In the genomic region with DNA sequence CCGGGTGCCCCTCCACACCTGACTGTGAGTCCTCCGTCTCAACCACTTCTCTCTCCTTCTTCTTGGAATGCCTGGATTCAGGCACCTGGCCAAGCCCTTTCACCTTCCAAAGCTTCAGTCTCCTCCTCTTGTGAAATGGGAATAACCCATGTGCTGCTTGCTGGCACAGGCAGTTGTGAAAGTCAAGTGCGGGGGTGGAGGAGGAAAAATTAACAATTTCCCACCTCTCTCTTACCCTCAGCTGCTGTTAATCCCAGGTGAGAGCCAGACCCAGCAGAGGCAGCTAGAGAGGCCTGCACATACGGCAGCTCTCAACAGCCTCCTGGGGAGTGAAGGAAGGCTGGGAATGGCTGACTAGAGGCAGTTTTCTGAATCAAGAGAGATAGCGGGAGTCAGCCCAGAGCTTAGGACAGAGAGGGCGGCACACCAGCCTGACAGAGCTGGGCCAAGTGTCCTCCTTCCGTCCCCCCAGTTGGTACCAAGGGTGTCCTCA, we compare ENCODE assay signal across 13 cellular contexts.
DNase-seq lines count a peak whose midpoint lies in the region; ATAC-seq and TF ChIP-seq lines count a peak whose summit lies in the region.
"Had no signal": no experiment of that assay in that cellular context is flagged by ENCODE, and none has a peak within 500 bp of the region (broad histone marks: within the 10 kb centered on the region; RNA-seq: fewer than 3 reads in every experiment).

No MANE protein-coding gene starts in this region.

- no peaks in the 10 kb centered on the region for H3K36me3 ChIP-seq in subcutaneous abdominal adipose tissue (ENCODE audit: control insufficient read depth in 5 of 5, insufficient read depth in 5 of 5, low read length in 5 of 5)
- H3K36me3 ChIP-seq in prostate gland = no peaks in the 10 kb centered on the region

- H3K4me1 Mint-ChIP-seq in activated T-cell treated with anti-CD3 and anti-CD28 coated beads, Interleukin-2, amount 50 U/mL, for 24 hours (ENCODE audit: low read depth) = peaks cover 32% of the 10 kb centered on the region
- H3K4me1 Mint-ChIP-seq in activated T-helper 2 cell treated with anti-CD3 and anti-CD28 coated beads, Interferon-gamma antibody, Interleukin-2, Interleukin-4, amounts not matched to agents 10 μg/mL and 5 μg/mL and 100 μg/mL, durations not matched to agents 14 hours and 24 hours and 36 hours (ENCODE audit: low read depth) = peaks cover 27% of the 10 kb centered on the region

- TF ChIP-seq CTCF in prostate gland (IDR thresholded peaks at IDR 0.05) = no peak

- peak overlapping the region in 1 of 5 donors; percentile 8 for H3K4me3 ChIP-seq in subcutaneous abdominal adipose tissue (ENCODE audit: low read depth in 1 of 5, low read length in 5 of 5)
- H3K4me3 ChIP-seq in prostate gland = no peak overlapping the region
- H3K4me3 ChIP-seq: spleen, upper lobe of left lung had no signal

- intact Hi-C loops in activated T-helper 2 cell treated with anti-CD3 and anti-CD28 coated beads, Interferon-gamma antibody, Interleukin-2, Interleukin-4, amounts not matched to agents 10 μg/mL and 5 μg/mL and 100 μg/mL, durations not matched to agents 14 hours and 24 hours and 36 hours (cut with micrococcal nuclease) = no loop called here
- intact Hi-C loops in left colon (cut with DNase I, micrococcal nuclease) (no loop called here), prostate gland (cut with DNase I) (no loop called here)

- peaks cover 75% of the 10 kb centered on the region for H3K36me3 Mint-ChIP-seq in activated T-cell treated with anti-CD3 and anti-CD28 coated beads, Interleukin-2, amount 50 U/mL, for 24 hours (ENCODE audit: low read depth)
- H3K36me3 Mint-ChIP-seq in activated T-helper 2 cell treated with anti-CD3 and anti-CD28 coated beads, Interferon-gamma antibody, Interleukin-2, Interleukin-4, amounts not matched to agents 10 μg/mL and 5 μg/mL and 100 μg/mL, durations not matched to agents 14 hours and 24 hours and 36 hours (ENCODE audit: low read depth) = peaks cover 28% of the 10 kb centered on the region

- H3K4me3 Mint-ChIP-seq in activated T-cell treated with anti-CD3 and anti-CD28 coated beads, Interleukin-2, amount 50 U/mL, for 24 hours = no peak overlapping the region
- H3K4me3 Mint-ChIP-seq in activated T-helper 2 cell treated with anti-CD3 and anti-CD28 coated beads, Interferon-gamma antibody, Interleukin-2, Interleukin-4, amounts not matched to agents 10 μg/mL and 5 μg/mL and 100 μg/mL, durations not matched to agents 14 hours and 24 hours and 36 hours (ENCODE audit: low read depth) = no peak overlapping the region

- peak overlapping the region; percentile 86 for H3K27ac ChIP-seq in subcutaneous abdominal adipose tissue (ENCODE audit: low read depth, low read length)
- no peak overlapping the region for H3K27ac ChIP-seq in prostate gland

- H3K9ac ChIP-seq in subcutaneous abdominal adipose tissue (ENCODE audit: low read length in 5 of 5) = peak overlapping the region in 4 of 5 donors; percentile 51 to 63 (median 58)

- H3K9me3 Mint-ChIP-seq in activated T-cell treated with anti-CD3 and anti-CD28 coated beads, Interleukin-2, amount 50 U/mL, for 24 hours = no peaks in the 10 kb centered on the region
- no peaks in the 10 kb centered on the region for H3K9me3 Mint-ChIP-seq in activated T-helper 2 cell treated with anti-CD3 and anti-CD28 coated beads, Interferon-gamma antibody, Interleukin-2, Interleukin-4, amounts not matched to agents 10 μg/mL and 5 μg/mL and 100 μg/mL, durations not matched to agents 14 hours and 24 hours and 36 hours

- no peaks in the 10 kb centered on the region for H3K27me3 ChIP-seq in subcutaneous abdominal adipose tissue (ENCODE audit: control insufficient read depth in 5 of 5, insufficient read depth in 4 of 5, low read length in 5 of 5)
- no peaks in the 10 kb centered on the region for H3K27me3 ChIP-seq in prostate gland (replicated peaks; ENCODE audit: insufficient read depth)
- H3K27me3 ChIP-seq: spleen, upper lobe of left lung had no signal

- H3K9me3 ChIP-seq in subcutaneous abdominal adipose tissue (ENCODE audit: control insufficient read depth in 5 of 5, low read length in 5 of 5) = no peaks in the 10 kb centered on the region
- H3K9me3 ChIP-seq in prostate gland = no peaks in the 10 kb centered on the region
- H3K9me3 ChIP-seq: spleen, upper lobe of left lung had no signal

- H3K27ac Mint-ChIP-seq in activated T-cell treated with anti-CD3 and anti-CD28 coated beads, Interleukin-2, amount 50 U/mL, for 24 hours = peak overlapping the region; percentile 70
- peak overlapping the region; percentile 18 for H3K27ac Mint-ChIP-seq in activated T-helper 2 cell treated with anti-CD3 and anti-CD28 coated beads, Interferon-gamma antibody, Interleukin-2, Interleukin-4, amounts not matched to agents 10 μg/mL and 5 μg/mL and 100 μg/mL, durations not matched to agents 14 hours and 24 hours and 36 hours

- DNase-seq in activated T-cell treated with anti-CD3 and anti-CD28 coated beads, Interleukin-2, amount 50 U/mL, for 24 hours = no peak
- no peak for DNase-seq in activated T-cell treated with anti-CD3 and anti-CD28 coated beads, Interleukin-2, amount 50 U/mL, for 1 hour
- no peak for DNase-seq in activated T-helper 2 cell treated with anti-CD3 and anti-CD28 coated beads, Interferon-gamma antibody, Interleukin-2, Interleukin-4, amounts not matched to agents 10 μg/mL and 5 μg/mL and 100 μg/mL, durations not matched to agents 14 hours and 24 hours and 36 hours (ENCODE audit: low spot score)
- DNase-seq in left colon (no peak), GDM1 (lab: John Stamatoyannopoulos, UW) (no peak), prostate gland (ENCODE audit: low spot score) (no peak), ureter (ENCODE audit: low spot score) (no peak)
- DNase-seq: activated effector memory CD4-positive, alpha-beta T cell treated with Interleukin-2 at 50 U/mL for 16 hours; NCI-H526; spleen had no signal

- peaks cover 10 to 81% (median 63%) of the 10 kb centered on the region in 5 donors for H3K4me1 ChIP-seq in subcutaneous abdominal adipose tissue (ENCODE audit: control insufficient read depth in 5 of 5, insufficient read depth in 5 of 5, low read length in 5 of 5)
- no peaks in the 10 kb centered on the region for H3K4me1 ChIP-seq in prostate gland (replicated peaks)

- H3K27me3 Mint-ChIP-seq in activated T-cell treated with anti-CD3 and anti-CD28 coated beads, Interleukin-2, amount 50 U/mL, for 24 hours = no peaks in the 10 kb centered on the region
- no peaks in the 10 kb centered on the region for H3K27me3 Mint-ChIP-seq in activated T-helper 2 cell treated with anti-CD3 and anti-CD28 coated beads, Interferon-gamma antibody, Interleukin-2, Interleukin-4, amounts not matched to agents 10 μg/mL and 5 μg/mL and 100 μg/mL, durations not matched to agents 14 hours and 24 hours and 36 hours (ENCODE audit: low read depth)

- peak; percentile 28 for ATAC-seq in left colon
- ATAC-seq: activated CD4-positive, CD25-positive, alpha-beta regulatory T cell treated with anti-CD3 and anti-CD28 coated beads, Interleukin-2, amount 50 U/mL, for 24 hours had no signal

- 89% methylated on average over 7 of the region's 7 CpGs for WGBS in prostate gland

- TF ChIP-seq POLR2A in prostate gland (IDR thresholded peaks at IDR 0.05) = no peak
